Comparison of ENCODE assay signal across 22 cellular contexts in genomic region chr1:210907406-210907805, GRCh38.
"Had no signal": no experiment of that assay in that cellular context is flagged by ENCODE, and none has a peak within 500 bp of the region (broad histone marks: within the 10 kb centered on the region; RNA-seq: fewer than 3 reads in every experiment).

No MANE protein-coding gene starts in this region.

- H3K27ac ChIP-seq: epithelial cell of prostate, gastrocnemius medialis, heart left ventricle, hepatocyte, left lung, lower lobe of right lung, neural progenitor cell, parathyroid adenoma, sigmoid colon, skin epidermis, spleen, testis, tibial artery had no signal

- H3K4me3 ChIP-seq: gastrocnemius medialis, heart left ventricle, hepatocyte, left lung, lower lobe of right lung, neural progenitor cell, sigmoid colon, skin epidermis, spleen, testis, tibial artery had no signal

- H3K36me3 ChIP-seq: gastrocnemius medialis, heart left ventricle, left lung, lower lobe of right lung, neural progenitor cell, sigmoid colon, spleen, tibial artery had no signal

- H3K27me3 ChIP-seq: gastrocnemius medialis, hepatocyte, left lung, neural progenitor cell, sigmoid colon, testis had no signal

- ATAC-seq: esophagus mucosa; gastrocnemius medialis; left lung; lower lobe of right lung; naive thymus-derived CD4-positive, alpha-beta T cell; stimulated activated memory B cell treated with anti-CD40 and anti-IgM and Interleukin-4, amounts not matched to agents 10 μg/mL and 1 μg/mL and 100 μg/mL, for 72 hours; stimulated activated naive CD8-positive, alpha-beta T cell treated with anti-CD3 and anti-CD28 coated beads, Interleukin-15, Interleukin-2, amounts not matched to agents 100 U/mL and 50 U/mL, for 24 hours had no signal

- H3K4me2 ChIP-seq: hepatocyte, neural progenitor cell had no signal

- H3K4me1 ChIP-seq: gastrocnemius medialis, left lung, lower lobe of right lung, parathyroid adenoma, sigmoid colon, spleen, testis, tibial artery had no signal

- H2AFZ ChIP-seq: hepatocyte, neural progenitor cell, parathyroid adenoma had no signal

- DNase-seq: effector CD8-positive, alpha-beta T cell; endodermal cell; foreskin fibroblast; gastrocnemius medialis; heart left ventricle; kidney; left lung; lower lobe of right lung; naive thymus-derived CD4-positive, alpha-beta T cell; sigmoid colon; spleen; stimulated activated CD4-positive, alpha-beta T cell treated with anti-CD3 and anti-CD28 coated beads, Interleukin-4, amount 100 ng/mL, for 4 hours; stimulated activated naive CD8-positive, alpha-beta T cell treated with anti-CD3 and anti-CD28 coated beads, Interleukin-15, Interleukin-2, amounts not matched to agents 100 U/mL and 50 U/mL, for 24 hours; testis; tibial artery had no signal

- H3K9ac ChIP-seq: neural progenitor cell, parathyroid adenoma had no signal

- H3K79me2 ChIP-seq: hepatocyte, parathyroid adenoma had no signal

- H3K9me3 ChIP-seq: gastrocnemius medialis, heart left ventricle, left lung, lower lobe of right lung, sigmoid colon, spleen, testis, tibial artery had no signal
